In the genomic region with DNA sequence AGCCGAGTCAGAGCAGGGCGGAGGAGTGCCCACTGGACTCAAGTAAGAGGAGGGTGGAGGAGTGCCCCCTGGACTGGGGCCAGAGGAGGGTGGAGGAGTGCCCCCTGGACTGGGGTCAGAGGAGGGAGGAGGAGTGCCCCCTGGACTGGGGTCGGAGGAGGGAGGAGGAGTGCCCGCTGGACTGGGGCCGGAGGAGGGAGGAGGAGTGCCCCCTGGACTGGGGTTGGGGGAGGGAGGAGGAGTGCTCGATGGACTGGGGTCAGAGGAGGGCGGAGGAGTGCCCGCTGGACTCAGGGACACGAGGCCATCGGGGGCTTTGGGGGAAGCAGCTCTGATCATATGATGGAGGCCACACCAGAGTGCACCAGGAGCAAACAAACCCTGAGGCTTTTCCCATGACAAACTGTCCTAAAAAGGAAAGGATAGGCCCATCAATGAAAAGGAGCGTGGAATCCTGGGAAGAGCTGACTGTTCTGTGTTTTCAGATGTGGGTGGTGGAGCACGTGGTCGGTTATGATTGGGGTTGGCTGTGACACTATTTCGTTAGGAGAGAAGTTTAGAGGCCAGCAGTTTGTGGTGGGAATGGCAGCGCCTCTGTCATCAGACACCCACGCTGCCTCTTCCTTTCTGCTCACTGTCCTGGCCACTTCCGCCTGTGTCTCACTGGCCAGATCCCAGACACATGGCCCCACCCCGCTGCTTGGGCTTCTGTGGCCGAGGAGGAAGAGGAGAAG, we compare ENCODE assay signal across 1 cellular context.
TF ChIP-seq lines count a peak whose summit lies in the region.

No MANE protein-coding gene starts in this region.

TF ChIP-seq in K562, 482 proteins besides CTCF, POLR2A, EP300 and RAD21 (continued from another document and continues in another):
- TF ChIP-seq, protein P1, sequence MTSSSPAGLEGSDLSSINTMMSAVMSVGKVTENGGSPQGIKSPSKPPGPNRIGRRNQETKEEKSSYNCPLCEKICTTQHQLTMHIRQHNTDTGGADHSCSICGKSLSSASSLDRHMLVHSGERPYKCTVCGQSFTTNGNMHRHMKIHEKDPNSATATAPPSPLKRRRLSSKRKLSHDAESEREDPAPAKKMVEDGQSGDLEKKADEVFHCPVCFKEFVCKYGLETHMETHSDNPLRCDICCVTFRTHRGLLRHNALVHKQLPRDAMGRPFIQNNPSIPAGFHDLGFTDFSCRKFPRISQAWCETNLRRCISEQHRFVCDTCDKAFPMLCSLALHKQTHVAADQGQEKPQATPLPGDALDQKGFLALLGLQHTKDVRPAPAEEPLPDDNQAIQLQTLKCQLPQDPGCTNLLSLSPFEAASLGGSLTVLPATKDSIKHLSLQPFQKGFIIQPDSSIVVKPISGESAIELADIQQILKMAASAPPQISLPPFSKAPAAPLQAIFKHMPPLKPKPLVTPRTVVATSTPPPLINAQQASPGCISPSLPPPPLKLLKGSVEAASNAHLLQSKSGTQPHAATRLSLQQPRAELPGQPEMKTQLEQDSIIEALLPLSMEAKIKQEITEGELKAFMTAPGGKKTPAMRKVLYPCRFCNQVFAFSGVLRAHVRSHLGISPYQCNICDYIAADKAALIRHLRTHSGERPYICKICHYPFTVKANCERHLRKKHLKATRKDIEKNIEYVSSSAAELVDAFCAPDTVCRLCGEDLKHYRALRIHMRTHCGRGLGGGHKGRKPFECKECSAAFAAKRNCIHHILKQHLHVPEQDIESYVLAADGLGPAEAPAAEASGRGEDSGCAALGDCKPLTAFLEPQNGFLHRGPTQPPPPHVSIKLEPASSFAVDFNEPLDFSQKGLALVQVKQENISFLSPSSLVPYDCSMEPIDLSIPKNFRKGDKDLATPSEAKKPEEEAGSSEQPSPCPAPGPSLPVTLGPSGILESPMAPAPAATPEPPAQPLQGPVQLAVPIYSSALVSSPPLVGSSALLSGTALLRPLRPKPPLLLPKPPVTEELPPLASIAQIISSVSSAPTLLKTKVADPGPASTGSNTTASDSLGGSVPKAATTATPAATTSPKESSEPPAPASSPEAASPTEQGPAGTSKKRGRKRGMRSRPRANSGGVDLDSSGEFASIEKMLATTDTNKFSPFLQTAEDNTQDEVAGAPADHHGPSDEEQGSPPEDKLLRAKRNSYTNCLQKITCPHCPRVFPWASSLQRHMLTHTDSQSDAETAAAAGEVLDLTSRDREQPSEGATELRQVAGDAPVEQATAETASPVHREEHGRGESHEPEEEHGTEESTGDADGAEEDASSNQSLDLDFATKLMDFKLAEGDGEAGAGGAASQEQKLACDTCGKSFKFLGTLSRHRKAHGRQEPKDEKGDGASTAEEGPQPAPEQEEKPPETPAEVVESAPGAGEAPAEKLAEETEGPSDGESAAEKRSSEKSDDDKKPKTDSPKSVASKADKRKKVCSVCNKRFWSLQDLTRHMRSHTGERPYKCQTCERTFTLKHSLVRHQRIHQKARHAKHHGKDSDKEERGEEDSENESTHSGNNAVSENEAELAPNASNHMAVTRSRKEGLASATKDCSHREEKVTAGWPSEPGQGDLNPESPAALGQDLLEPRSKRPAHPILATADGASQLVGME (CRISPR knock-in tag; IDR thresholded peaks at IDR 0.05), result peak; percentile 69; the same call in 1 of the 2 replicates
- TF ChIP-seq, protein P2, sequence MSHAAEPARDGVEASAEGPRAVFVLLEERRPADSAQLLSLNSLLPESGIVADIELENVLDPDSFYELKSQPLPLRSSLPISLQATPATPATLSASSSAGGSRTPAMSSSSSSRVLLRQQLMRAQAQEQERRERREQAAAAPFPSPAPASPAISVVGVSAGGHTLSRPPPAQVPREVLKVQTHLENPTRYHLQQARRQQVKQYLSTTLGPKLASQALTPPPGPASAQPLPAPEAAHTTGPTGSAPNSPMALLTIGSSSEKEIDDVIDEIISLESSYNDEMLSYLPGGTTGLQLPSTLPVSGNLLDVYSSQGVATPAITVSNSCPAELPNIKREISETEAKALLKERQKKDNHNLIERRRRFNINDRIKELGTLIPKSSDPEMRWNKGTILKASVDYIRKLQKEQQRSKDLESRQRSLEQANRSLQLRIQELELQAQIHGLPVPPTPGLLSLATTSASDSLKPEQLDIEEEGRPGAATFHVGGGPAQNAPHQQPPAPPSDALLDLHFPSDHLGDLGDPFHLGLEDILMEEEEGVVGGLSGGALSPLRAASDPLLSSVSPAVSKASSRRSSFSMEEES (CRISPR knock-in tag; IDR thresholded peaks at IDR 0.05), result peak; percentile 15; the same call in 1 of the 2 replicates
- no peak for TF ChIP-seq EWSR1 (IDR thresholded peaks at IDR 0.05; ENCODE audit: borderline replicate concordance, low read depth, partially characterized antibody)
- no peak for TF ChIP-seq KLF1 (tag; IDR thresholded peaks at IDR 0.05)
- TF ChIP-seq ELF1 (tag; IDR thresholded peaks at IDR 0.05), result peak; percentile 88
- TF ChIP-seq ILK (tag; IDR thresholded peaks at IDR 0.05; ENCODE audit: borderline replicate concordance, low read depth), result no peak
- TF ChIP-seq, protein P3, sequence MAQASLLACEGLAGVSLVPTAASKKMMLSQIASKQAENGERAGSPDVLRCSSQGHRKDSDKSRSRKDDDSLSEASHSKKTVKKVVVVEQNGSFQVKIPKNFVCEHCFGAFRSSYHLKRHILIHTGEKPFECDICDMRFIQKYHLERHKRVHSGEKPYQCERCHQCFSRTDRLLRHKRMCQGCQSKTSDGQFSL (CRISPR knock-in tag; IDR thresholded peaks at IDR 0.05), result no peak
- TF ChIP-seq, protein P3 (tag; IDR thresholded peaks at IDR 0.05), result no peak
- no peak for TF ChIP-seq ZNF384 (IDR thresholded peaks at IDR 0.05; ENCODE audit: low read depth, low read length)
- TF ChIP-seq WHSC1 (IDR thresholded peaks at IDR 0.05; ENCODE audit: low read length), result no peak
- no peak for TF ChIP-seq PHB2 (IDR thresholded peaks at IDR 0.05; ENCODE audit: low read depth)
- TF ChIP-seq ZSCAN32 (CRISPR knock-in tag; IDR thresholded peaks at IDR 0.05), result no peak
- TF ChIP-seq, protein P4, sequence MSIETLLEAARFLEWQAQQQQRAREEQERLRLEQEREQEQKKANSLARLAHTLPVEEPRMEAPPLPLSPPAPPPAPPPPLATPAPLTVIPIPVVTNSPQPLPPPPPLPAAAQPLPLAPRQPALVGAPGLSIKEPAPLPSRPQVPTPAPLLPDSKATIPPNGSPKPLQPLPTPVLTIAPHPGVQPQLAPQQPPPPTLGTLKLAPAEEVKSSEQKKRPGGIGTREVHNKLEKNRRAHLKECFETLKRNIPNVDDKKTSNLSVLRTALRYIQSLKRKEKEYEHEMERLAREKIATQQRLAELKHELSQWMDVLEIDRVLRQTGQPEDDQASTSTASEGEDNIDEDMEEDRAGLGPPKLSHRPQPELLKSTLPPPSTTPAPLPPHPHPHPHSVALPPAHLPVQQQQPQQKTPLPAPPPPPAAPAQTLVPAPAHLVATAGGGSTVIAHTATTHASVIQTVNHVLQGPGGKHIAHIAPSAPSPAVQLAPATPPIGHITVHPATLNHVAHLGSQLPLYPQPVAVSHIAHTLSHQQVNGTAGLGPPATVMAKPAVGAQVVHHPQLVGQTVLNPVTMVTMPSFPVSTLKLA (conservative IDR thresholded peaks at IDR 0.05), result peak; percentile 91 to 95
- no peak for TF ChIP-seq CBX2 (IDR thresholded peaks at IDR 0.05; ENCODE audit: insufficient read depth, low read length, poor library complexity, severe bottlenecking)
- TF ChIP-seq CAMTA2 (CRISPR knock-in tag; conservative IDR thresholded peaks at IDR 0.05), result no peak
- TF ChIP-seq TEAD1 (CRISPR knock-in tag; IDR thresholded peaks at IDR 0.05), result peak; percentile 66 to 88
- no peak for TF ChIP-seq SMARCC2 (IDR thresholded peaks at IDR 0.05; ENCODE audit: low read depth)
- no peak for TF ChIP-seq ZKSCAN3 (CRISPR knock-in tag; IDR thresholded peaks at IDR 0.05)
- TF ChIP-seq ZNF561 (CRISPR knock-in tag; conservative IDR thresholded peaks at IDR 0.05), result no peak
- TF ChIP-seq POLR2H (tag; IDR thresholded peaks at IDR 0.05; ENCODE audit: low read depth), result peak; percentile 78
- TF ChIP-seq, protein P5, sequence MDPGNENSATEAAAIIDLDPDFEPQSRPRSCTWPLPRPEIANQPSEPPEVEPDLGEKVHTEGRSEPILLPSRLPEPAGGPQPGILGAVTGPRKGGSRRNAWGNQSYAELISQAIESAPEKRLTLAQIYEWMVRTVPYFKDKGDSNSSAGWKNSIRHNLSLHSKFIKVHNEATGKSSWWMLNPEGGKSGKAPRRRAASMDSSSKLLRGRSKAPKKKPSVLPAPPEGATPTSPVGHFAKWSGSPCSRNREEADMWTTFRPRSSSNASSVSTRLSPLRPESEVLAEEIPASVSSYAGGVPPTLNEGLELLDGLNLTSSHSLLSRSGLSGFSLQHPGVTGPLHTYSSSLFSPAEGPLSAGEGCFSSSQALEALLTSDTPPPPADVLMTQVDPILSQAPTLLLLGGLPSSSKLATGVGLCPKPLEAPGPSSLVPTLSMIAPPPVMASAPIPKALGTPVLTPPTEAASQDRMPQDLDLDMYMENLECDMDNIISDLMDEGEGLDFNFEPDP (CRISPR knock-in tag; IDR thresholded peaks at IDR 0.05), result 0 out of 2 replicates have a peak, but pooled peaks have one; percentile 51
- TF ChIP-seq, protein P6, sequence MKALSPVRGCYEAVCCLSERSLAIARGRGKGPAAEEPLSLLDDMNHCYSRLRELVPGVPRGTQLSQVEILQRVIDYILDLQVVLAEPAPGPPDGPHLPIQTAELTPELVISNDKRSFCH (CRISPR knock-in tag; IDR thresholded peaks at IDR 0.05), result no peak
- TF ChIP-seq, protein P6 (tag; IDR thresholded peaks at IDR 0.05), result peak; percentile 76; the same call in 1 of the 2 replicates
- no peak for TF ChIP-seq PHF8 (IDR thresholded peaks at IDR 0.05; ENCODE audit: borderline replicate concordance, low read length)
- no peak for TF ChIP-seq YBX1 (IDR thresholded peaks at IDR 0.05)
- no peak for TF ChIP-seq TFAM (CRISPR knock-in tag; conservative IDR thresholded peaks at IDR 0.05)
- peak; percentile 64; the same call in 1 of the 2 replicates for TF ChIP-seq TEAD4 (IDR thresholded peaks at IDR 0.05; ENCODE audit: low read length)
- no peak for TF ChIP-seq TEAD4 (CRISPR knock-in tag; IDR thresholded peaks at IDR 0.05; ENCODE audit: borderline replicate concordance)
- no peak for TF ChIP-seq HDGF (IDR thresholded peaks at IDR 0.05)
- TF ChIP-seq, protein P7, sequence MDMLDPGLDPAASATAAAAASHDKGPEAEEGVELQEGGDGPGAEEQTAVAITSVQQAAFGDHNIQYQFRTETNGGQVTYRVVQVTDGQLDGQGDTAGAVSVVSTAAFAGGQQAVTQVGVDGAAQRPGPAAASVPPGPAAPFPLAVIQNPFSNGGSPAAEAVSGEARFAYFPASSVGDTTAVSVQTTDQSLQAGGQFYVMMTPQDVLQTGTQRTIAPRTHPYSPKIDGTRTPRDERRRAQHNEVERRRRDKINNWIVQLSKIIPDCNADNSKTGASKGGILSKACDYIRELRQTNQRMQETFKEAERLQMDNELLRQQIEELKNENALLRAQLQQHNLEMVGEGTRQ (CRISPR knock-in tag; IDR thresholded peaks at IDR 0.05), result peak; percentile 51; the same call in 1 of the 2 replicates
- TF ChIP-seq HEY1 (CRISPR knock-in tag; IDR thresholded peaks at IDR 0.05; ENCODE audit: borderline replicate concordance), result no peak
- TF ChIP-seq HNRNPLL (IDR thresholded peaks at IDR 0.05; ENCODE audit: low read depth, low read length, poor library complexity, severe bottlenecking), result no peak
- 0 out of 2 replicates have a peak, but pooled peaks have one; percentile 42 for TF ChIP-seq CREB1 (IDR thresholded peaks at IDR 0.05)
- TF ChIP-seq CREB1 (CRISPR knock-in tag; IDR thresholded peaks at IDR 0.05), result peak; percentile 54; the same call in 1 of the 2 replicates
- TF ChIP-seq ZNF707 (CRISPR knock-in tag; conservative IDR thresholded peaks at IDR 0.05), result no peak
- peak; percentile 8; the same call in 1 of the 2 replicates for TF ChIP-seq ZNF23 (CRISPR knock-in tag; IDR thresholded peaks at IDR 0.05)
- TF ChIP-seq, protein P8, sequence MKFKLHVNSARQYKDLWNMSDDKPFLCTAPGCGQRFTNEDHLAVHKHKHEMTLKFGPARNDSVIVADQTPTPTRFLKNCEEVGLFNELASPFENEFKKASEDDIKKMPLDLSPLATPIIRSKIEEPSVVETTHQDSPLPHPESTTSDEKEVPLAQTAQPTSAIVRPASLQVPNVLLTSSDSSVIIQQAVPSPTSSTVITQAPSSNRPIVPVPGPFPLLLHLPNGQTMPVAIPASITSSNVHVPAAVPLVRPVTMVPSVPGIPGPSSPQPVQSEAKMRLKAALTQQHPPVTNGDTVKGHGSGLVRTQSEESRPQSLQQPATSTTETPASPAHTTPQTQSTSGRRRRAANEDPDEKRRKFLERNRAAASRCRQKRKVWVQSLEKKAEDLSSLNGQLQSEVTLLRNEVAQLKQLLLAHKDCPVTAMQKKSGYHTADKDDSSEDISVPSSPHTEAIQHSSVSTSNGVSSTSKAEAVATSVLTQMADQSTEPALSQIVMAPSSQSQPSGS (CRISPR knock-in tag; IDR thresholded peaks at IDR 0.05), result no peak
- peak; percentile 96 for TF ChIP-seq L3MBTL2 (IDR thresholded peaks at IDR 0.05)
- no peak for TF ChIP-seq SRSF1 (IDR thresholded peaks at IDR 0.05; ENCODE audit: low read depth, low read length)
- no peak for TF ChIP-seq HLTF (IDR thresholded peaks at IDR 0.05)
- TF ChIP-seq, protein P9, sequence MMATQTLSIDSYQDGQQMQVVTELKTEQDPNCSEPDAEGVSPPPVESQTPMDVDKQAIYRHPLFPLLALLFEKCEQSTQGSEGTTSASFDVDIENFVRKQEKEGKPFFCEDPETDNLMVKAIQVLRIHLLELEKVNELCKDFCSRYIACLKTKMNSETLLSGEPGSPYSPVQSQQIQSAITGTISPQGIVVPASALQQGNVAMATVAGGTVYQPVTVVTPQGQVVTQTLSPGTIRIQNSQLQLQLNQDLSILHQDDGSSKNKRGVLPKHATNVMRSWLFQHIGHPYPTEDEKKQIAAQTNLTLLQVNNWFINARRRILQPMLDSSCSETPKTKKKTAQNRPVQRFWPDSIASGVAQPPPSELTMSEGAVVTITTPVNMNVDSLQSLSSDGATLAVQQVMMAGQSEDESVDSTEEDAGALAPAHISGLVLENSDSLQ (IDR thresholded peaks at IDR 0.05), result no peak
- peak; percentile 94 for TF ChIP-seq ZNF175 (CRISPR knock-in tag; IDR thresholded peaks at IDR 0.05; ENCODE audit: low read depth)
- no peak for TF ChIP-seq STAT5B (CRISPR knock-in tag; IDR thresholded peaks at IDR 0.05)
- peak; percentile 87 for TF ChIP-seq SPI1 (IDR thresholded peaks at IDR 0.05; ENCODE audit: borderline replicate concordance, low read depth, low read length)
- TF ChIP-seq, protein P10, sequence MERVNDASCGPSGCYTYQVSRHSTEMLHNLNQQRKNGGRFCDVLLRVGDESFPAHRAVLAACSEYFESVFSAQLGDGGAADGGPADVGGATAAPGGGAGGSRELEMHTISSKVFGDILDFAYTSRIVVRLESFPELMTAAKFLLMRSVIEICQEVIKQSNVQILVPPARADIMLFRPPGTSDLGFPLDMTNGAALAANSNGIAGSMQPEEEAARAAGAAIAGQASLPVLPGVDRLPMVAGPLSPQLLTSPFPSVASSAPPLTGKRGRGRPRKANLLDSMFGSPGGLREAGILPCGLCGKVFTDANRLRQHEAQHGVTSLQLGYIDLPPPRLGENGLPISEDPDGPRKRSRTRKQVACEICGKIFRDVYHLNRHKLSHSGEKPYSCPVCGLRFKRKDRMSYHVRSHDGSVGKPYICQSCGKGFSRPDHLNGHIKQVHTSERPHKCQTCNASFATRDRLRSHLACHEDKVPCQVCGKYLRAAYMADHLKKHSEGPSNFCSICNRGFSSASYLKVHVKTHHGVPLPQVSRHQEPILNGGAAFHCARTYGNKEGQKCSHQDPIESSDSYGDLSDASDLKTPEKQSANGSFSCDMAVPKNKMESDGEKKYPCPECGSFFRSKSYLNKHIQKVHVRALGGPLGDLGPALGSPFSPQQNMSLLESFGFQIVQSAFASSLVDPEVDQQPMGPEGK (CRISPR knock-in tag; IDR thresholded peaks at IDR 0.05; ENCODE audit: borderline replicate concordance), result no peak
- TF ChIP-seq LCOR (CRISPR knock-in tag; IDR thresholded peaks at IDR 0.05), result peak; percentile 63
